ENCODE assay signal across 1 cellular context in genomic region chr20:32406701-32407100, GRCh38.
A peak's percentile ranks its signal among the peaks of the same experiment; 100 is the strongest.
TF ChIP-seq lines count a peak whose summit lies in the region.

No MANE protein-coding gene starts in this region.

TF ChIP-seq in HepG2, 621 proteins besides CTCF, POLR2A, EP300 and RAD21:
- TF ChIP-seq CERS6 (CRISPR knock-in tag; IDR thresholded peaks at IDR 0.05): no peak
- no peak for TF ChIP-seq IRX3 (CRISPR knock-in tag; IDR thresholded peaks at IDR 0.05; ENCODE audit: borderline replicate concordance, low read depth)
- peak; percentile 71 for TF ChIP-seq RBM22 (optimal IDR thresholded peaks at IDR 0.05; ENCODE audit: low read length)
